ENCODE assay signal across 17 cellular contexts in the genomic region with DNA sequence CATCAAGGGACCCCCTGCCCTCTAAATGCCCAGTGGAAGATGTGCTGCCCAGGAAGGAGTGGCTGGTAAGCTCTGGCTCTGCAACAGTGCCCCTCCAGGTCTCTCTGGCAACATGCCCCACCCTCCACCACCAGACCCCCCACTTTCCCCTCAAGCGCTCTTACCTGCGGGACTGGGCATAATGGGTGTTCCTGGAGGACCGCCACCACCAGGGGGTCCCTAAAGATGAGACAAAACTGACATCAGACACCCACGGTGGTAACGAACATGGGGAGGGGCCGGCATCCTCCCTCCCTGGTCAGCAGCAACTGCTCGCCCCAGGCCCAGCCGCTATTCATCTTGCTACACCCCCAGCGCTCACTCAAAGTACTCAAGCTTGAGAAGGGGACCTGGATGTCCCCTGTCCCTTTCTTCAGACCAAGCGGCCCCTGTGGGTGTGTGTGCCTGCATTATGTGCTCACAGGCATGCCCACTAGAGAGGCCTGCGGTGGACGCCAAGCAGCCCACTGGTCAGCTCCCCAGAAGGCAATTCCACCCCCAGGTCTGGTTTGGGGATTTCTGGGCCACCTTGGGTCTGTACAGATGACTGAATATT. TPM values are rescaled to one million over a fixed set of nuclear protein-coding genes. Genes with fewer than 3 reads are reported as not detected.
DNase-seq lines count a peak whose midpoint lies in the region; ATAC-seq, FAIRE-seq and TF ChIP-seq lines count a peak whose summit lies in the region.
"Had no signal": no experiment of that assay in that cellular context is flagged by ENCODE, and none has a peak within 500 bp of the region (broad histone marks: within the 10 kb centered on the region; RNA-seq: fewer than 3 reads in every experiment).

No MANE protein-coding gene starts in this region.

- H3K36me3 ChIP-seq in WERI-Rb-1 (peaks cover 91% of the 10 kb centered on the region), kidney (ENCODE audit: control insufficient read depth in 1 of 2, insufficient read depth in 2 of 2, low read length in 2 of 2) (peaks cover 15 to 29% of the 10 kb centered on the region in 2 donors)

- peaks cover 13% of the 10 kb centered on the region for H3K36me3 Mint-ChIP-seq in HFFc6 (ENCODE audit: low read depth)
- H3K36me3 Mint-ChIP-seq in stimulated activated naive B cell treated with anti-CD40 and anti-IgM and Interleukin-4, amounts not matched to agents 10 μg/mL and 1 μg/mL and 100 μg/mL, for 72 hours: peaks cover 3 to 21% of the 10 kb centered on the region in 2 donors
- peaks cover 35% of the 10 kb centered on the region for H3K36me3 Mint-ChIP-seq in activated CD8-positive, alpha-beta T cell treated with anti-CD3 and anti-CD28 coated beads, Interleukin-2, amount 10 ng/mL, durations not matched to agents 7 days and 5 days (ENCODE audit: low read depth)

- no peaks in the 10 kb centered on the region for H3K27me3 ChIP-seq in WERI-Rb-1 (ENCODE audit: insufficient read depth, low read depth, severe bottlenecking)
- H3K27me3 ChIP-seq: BE2C had no signal

- H3K9me3 ChIP-seq in WERI-Rb-1 (ENCODE audit: severe bottlenecking): no peaks in the 10 kb centered on the region
- no peaks in the 10 kb centered on the region for H3K9me3 ChIP-seq in kidney (ENCODE audit: control insufficient read depth in 1 of 2, low read length in 2 of 2)
- H3K9me3 ChIP-seq: A549, BE2C, HAP-1 had no signal

- no peak overlapping the region for H3K27ac Mint-ChIP-seq in HFFc6
- H3K27ac Mint-ChIP-seq in stimulated activated naive B cell treated with anti-CD40 and anti-IgM and Interleukin-4, amounts not matched to agents 10 μg/mL and 1 μg/mL and 100 μg/mL, for 72 hours: peak overlapping the region; percentile 56
- H3K27ac Mint-ChIP-seq in activated CD8-positive, alpha-beta T cell treated with anti-CD3 and anti-CD28 coated beads, Interleukin-2, amount 10 ng/mL, durations not matched to agents 7 days and 5 days: no peak overlapping the region

- intact Hi-C loops in kidney (cut with DNase I): no loop called here

- FAIRE-seq in kidney (lab: Jason Lieb, UNC): no peak
- FAIRE-seq: A549, GM19239, H1, HTR-8/SVneo had no signal

- POLR2A ChIA-PET in activated CD8-positive, alpha-beta T cell treated with anti-CD3 and anti-CD28 coated beads, Interleukin-2, amount 10 ng/mL, durations not matched to agents 7 days and 5 days (lab: Charles Lee): no interaction called here

- no peaks in the 10 kb centered on the region for H3K4me1 ChIP-seq in kidney (ENCODE audit: control insufficient read depth in 1 of 2, insufficient read depth in 1 of 2, low read depth in 1 of 2, low read length in 2 of 2)
- H3K4me1 ChIP-seq: A549, BE2C, HAP-1 had no signal

- CTCF ChIA-PET in activated CD8-positive, alpha-beta T cell treated with anti-CD3 and anti-CD28 coated beads, Interleukin-2, amount 10 ng/mL, durations not matched to agents 7 days and 5 days (lab: Charles Lee): no interaction called here

- H3K9me3 Mint-ChIP-seq in HFFc6: no peaks in the 10 kb centered on the region
- H3K9me3 Mint-ChIP-seq in stimulated activated naive B cell treated with anti-CD40 and anti-IgM and Interleukin-4, amounts not matched to agents 10 μg/mL and 1 μg/mL and 100 μg/mL, for 72 hours: no peaks in the 10 kb centered on the region
- H3K9me3 Mint-ChIP-seq in activated CD8-positive, alpha-beta T cell treated with anti-CD3 and anti-CD28 coated beads, Interleukin-2, amount 10 ng/mL, durations not matched to agents 7 days and 5 days (ENCODE audit: insufficient read depth): no peaks in the 10 kb centered on the region
- H3K9me3 Mint-ChIP-seq: CD4-positive, alpha-beta memory T cell had no signal

- H3K4me3 Mint-ChIP-seq in HFFc6: no peak overlapping the region
- no peak overlapping the region for H3K4me3 Mint-ChIP-seq in stimulated activated naive B cell treated with anti-CD40 and anti-IgM and Interleukin-4, amounts not matched to agents 10 μg/mL and 1 μg/mL and 100 μg/mL, for 72 hours
- no peak overlapping the region for H3K4me3 Mint-ChIP-seq in activated CD8-positive, alpha-beta T cell treated with anti-CD3 and anti-CD28 coated beads, Interleukin-2, amount 10 ng/mL, durations not matched to agents 7 days and 5 days
- H3K4me3 Mint-ChIP-seq: CD4-positive, alpha-beta memory T cell had no signal

- H3K27ac ChIP-seq in WERI-Rb-1 (peak overlapping the region; percentile 29; the same call in 1 of the 2 replicates), kidney (ENCODE audit: low read depth in 2 of 2, low read length in 2 of 2) (no peak overlapping the region)
- H3K27ac ChIP-seq: A549, C4-2B had no signal

- no peak overlapping the region for H3K4me3 ChIP-seq in WERI-Rb-1 (ENCODE audit: low read depth, low read length)
- H3K4me3 ChIP-seq in kidney (ENCODE audit: low read length in 2 of 2): no peak overlapping the region
- H3K4me3 ChIP-seq: A549, HAP-1 had no signal

- no peak for ATAC-seq in stimulated activated naive B cell treated with anti-CD40 and anti-IgM and Interleukin-4, amounts not matched to agents 10 μg/mL and 1 μg/mL and 100 μg/mL, for 72 hours (replicated peaks)
- no peak for ATAC-seq in HG02763 (IDR thresholded peaks at IDR 0.05; ENCODE audit: unreplicated experiment)
- no peak for ATAC-seq in activated CD8-positive, alpha-beta T cell treated with anti-CD3 and anti-CD28 coated beads, Interleukin-2, amount 10 ng/mL, durations not matched to agents 7 days and 5 days
- ATAC-seq: A549 had no signal

- TF ChIP-seq CTCF in HFFc6 (IDR thresholded peaks at IDR 0.05) (0 out of 2 replicates have a peak, but pooled peaks have one; percentile 16), WERI-Rb-1 (IDR thresholded peaks at IDR 0.05; ENCODE audit: low read depth, low read length) (no peak), kidney (IDR thresholded peaks at IDR 0.05; ENCODE audit: borderline replicate concordance, extremely low read depth, insufficient read depth) (no peak)

- H3K27me3 Mint-ChIP-seq in HFFc6 (ENCODE audit: insufficient read depth): peaks cover 4% of the 10 kb centered on the region
- no peaks in the 10 kb centered on the region for H3K27me3 Mint-ChIP-seq in stimulated activated naive B cell treated with anti-CD40 and anti-IgM and Interleukin-4, amounts not matched to agents 10 μg/mL and 1 μg/mL and 100 μg/mL, for 72 hours
- H3K27me3 Mint-ChIP-seq in activated CD8-positive, alpha-beta T cell treated with anti-CD3 and anti-CD28 coated beads, Interleukin-2, amount 10 ng/mL, durations not matched to agents 7 days and 5 days (ENCODE audit: low read depth): no peaks in the 10 kb centered on the region
- H3K27me3 Mint-ChIP-seq: CD4-positive, alpha-beta memory T cell had no signal

- no peaks in the 10 kb centered on the region for H3K4me1 Mint-ChIP-seq in HFFc6 (ENCODE audit: low read depth)
- H3K4me1 Mint-ChIP-seq in stimulated activated naive B cell treated with anti-CD40 and anti-IgM and Interleukin-4, amounts not matched to agents 10 μg/mL and 1 μg/mL and 100 μg/mL, for 72 hours: no peaks in the 10 kb centered on the region
- peaks cover 8% of the 10 kb centered on the region for H3K4me1 Mint-ChIP-seq in activated CD8-positive, alpha-beta T cell treated with anti-CD3 and anti-CD28 coated beads, Interleukin-2, amount 10 ng/mL, durations not matched to agents 7 days and 5 days (ENCODE audit: low read depth)

- no peak overlapping the region for H3K9ac ChIP-seq in kidney (ENCODE audit: low read length in 2 of 2)

- DNase-seq in HFFc6: no peak
- DNase-seq in WERI-Rb-1: no peak
- DNase-seq in kidney: peak; percentile 59
- DNase-seq in stimulated activated naive B cell treated with anti-CD40 and anti-IgM and Interleukin-4, amounts not matched to agents 10 μg/mL and 1 μg/mL and 100 μg/mL, for 72 hours: no peak
- no peak for DNase-seq in stimulated activated CD4-positive, alpha-beta T cell treated with anti-CD3 and anti-CD28 coated beads, Interleukin-12 subunit alpha, Interleukin-12 subunit beta, amount 100 ng/mL, for 4 hours
- DNase-seq in activated CD8-positive, alpha-beta T cell treated with anti-CD3 and anti-CD28 coated beads, Interleukin-2, amount 10 ng/mL, durations not matched to agents 7 days and 5 days: no peak
- DNase-seq: BE2C; CD4-positive, alpha-beta memory T cell; COR-L47; GF-D8 had no signal

RNA-seq across cellular contexts. Expression of gene MRPL37, which starts 40.9 kb away (rescaled TPM):
- 100 to 1,000 TPM; 119 to 135 (median 126) TPM for total RNA-seq in HFFc6 (2021; fragmentation: NEBNext Ultra II Directional; extraction: Animal tissue kit (Norgen Biotek cat#: 25700))
- total RNA-seq in kidney: 47.4 TPM
- polyA plus RNA-seq in kidney (ENCODE audit: insufficient read depth, low read depth, low replicate concordance): 114 TPM
- 100 to 1,000 TPM; 115 TPM for total RNA-seq in activated CD8-positive, alpha-beta T cell treated with anti-CD3 and anti-CD28 coated beads, Interleukin-2, amount 10 ng/mL, durations not matched to agents 7 days and 5 days

RNA-seq across cellular contexts. Expression of gene CYB5RL, which starts 41.0 kb away (rescaled TPM):
- total RNA-seq in HFFc6 (2021; fragmentation: NEBNext Ultra II Directional; extraction: Animal tissue kit (Norgen Biotek cat#: 25700)): 1 to 10 TPM; 4.5 to 6.1 (median 5.2) TPM
- 8.1 TPM for total RNA-seq in kidney
- 3.9 TPM for polyA plus RNA-seq in kidney (ENCODE audit: insufficient read depth, low read depth, low replicate concordance)
- 10 to 100 TPM; 13.1 to 15.5 TPM for total RNA-seq in activated CD8-positive, alpha-beta T cell treated with anti-CD3 and anti-CD28 coated beads, Interleukin-2, amount 10 ng/mL, durations not matched to agents 7 days and 5 days
